Comparison of ENCODE assay signal across 8 cellular contexts in the genomic region with DNA sequence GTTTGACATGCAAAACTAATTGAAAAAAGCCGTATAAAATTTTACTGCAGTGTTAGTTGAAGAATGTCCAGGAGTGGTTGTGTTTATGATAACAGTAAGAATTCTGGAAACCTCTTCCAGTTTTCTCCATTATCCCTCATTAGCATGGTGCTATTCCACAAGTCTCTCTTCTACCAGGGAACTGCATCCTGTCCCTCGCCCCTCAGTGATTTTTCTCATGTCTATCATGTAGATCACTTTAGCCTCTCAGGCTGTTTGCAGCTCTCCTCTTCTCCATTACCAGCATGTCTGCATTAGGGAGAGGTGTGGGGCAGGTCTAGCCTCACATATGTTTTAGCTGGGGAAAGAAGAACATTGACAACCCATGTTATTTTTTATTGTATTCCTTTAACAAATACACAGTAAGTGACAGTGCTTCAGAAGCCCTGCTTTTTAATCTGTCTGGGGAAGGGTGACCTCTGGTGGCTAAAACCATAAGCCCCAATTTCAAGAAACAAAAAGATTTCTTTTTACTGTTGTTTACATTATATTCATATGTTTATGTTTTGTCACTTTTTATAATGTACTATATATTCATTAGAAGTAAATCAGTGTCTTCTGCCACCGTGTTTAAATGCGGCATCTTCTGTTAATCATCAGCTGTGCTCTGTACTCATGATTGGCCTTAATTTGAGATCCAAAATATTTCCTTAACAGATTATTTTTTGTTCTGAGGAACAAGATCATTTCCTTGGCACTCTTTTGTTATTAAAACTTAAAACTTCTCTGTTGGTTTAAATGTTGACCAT.
DNase-seq lines count a peak whose midpoint lies in the region; ATAC-seq, FAIRE-seq and TF ChIP-seq lines count a peak whose summit lies in the region.

No MANE protein-coding gene starts in this region.

- no peaks in the 10 kb centered on the region for H3K9me3 ChIP-seq in MM.1S (replicated peaks; ENCODE audit: insufficient read depth, low read length)
- H3K9me3 ChIP-seq in adrenal gland (replicated peaks in 1 of 3) = no peaks in the 10 kb centered on the region
- no peaks in the 10 kb centered on the region for H3K9me3 ChIP-seq in right atrium auricular region
- no peaks in the 10 kb centered on the region for H3K9me3 ChIP-seq in small intestine (ENCODE audit: control insufficient read depth, low read depth)

- peak; percentile 43 for DNase-seq in activated CD8-positive, alpha-beta memory T cell treated with anti-CD3 and anti-CD28 coated beads, Interleukin-2, amount 10 ng/mL, durations not matched to agents 7 days and 5 days
- no peak for DNase-seq in activated CD8-positive, alpha-beta memory T cell treated with anti-CD3 and anti-CD28 coated beads, Interleukin-2, amount 50 U/mL, for 4 hours
- DNase-seq in MM.1S (peak; percentile 67), adrenal gland (peak in 3 of 7 donors; percentile 46 to 63 (median 50)), right atrium auricular region (ENCODE audit: low spot score) (no peak), small intestine (peak; percentile 44), activated gamma-delta T cell treated with Interleukin-2 at 50 U/mL for 16 hours (no peak)
- DNase-seq in activated T-cell treated with anti-CD3 and anti-CD28 coated beads, Interleukin-2, amount 50 U/mL, for 24 hours = no peak

- TF ChIP-seq CTCF in MM.1S (IDR thresholded peaks at IDR 0.05; ENCODE audit: low read length) = peak; percentile 77
- peak; percentile 69 to 91 (median 81) for TF ChIP-seq CTCF in adrenal gland (IDR thresholded peaks at IDR 0.05)
- peak; percentile 70 to 92 for TF ChIP-seq CTCF in right atrium auricular region (IDR thresholded peaks at IDR 0.05)

- H3K27ac Mint-ChIP-seq in activated CD8-positive, alpha-beta memory T cell treated with anti-CD3 and anti-CD28 coated beads, Interleukin-2, amount 10 ng/mL, durations not matched to agents 7 days and 5 days = no peak overlapping the region
- no peak overlapping the region for H3K27ac Mint-ChIP-seq in activated T-cell treated with anti-CD3 and anti-CD28 coated beads, Interleukin-2, amount 50 U/mL, for 24 hours

- no peak overlapping the region for H2AFZ ChIP-seq in MM.1S (ENCODE audit: low read length)

- intact Hi-C loops in adrenal gland (cut with DNase I) = loop anchor here (10.0 kb wide), 2 partner anchors 354 to 444 kb away; no protein-coding TSS in a partner anchor

- no peaks in the 10 kb centered on the region for H3K9me3 Mint-ChIP-seq in activated CD8-positive, alpha-beta memory T cell treated with anti-CD3 and anti-CD28 coated beads, Interleukin-2, amount 10 ng/mL, durations not matched to agents 7 days and 5 days (ENCODE audit: low read depth)
- H3K9me3 Mint-ChIP-seq in activated T-cell treated with anti-CD3 and anti-CD28 coated beads, Interleukin-2, amount 50 U/mL, for 24 hours = no peaks in the 10 kb centered on the region

- no peaks in the 10 kb centered on the region for H3F3A ChIP-seq in MM.1S (ENCODE audit: insufficient read depth, low read length)

- no peaks in the 10 kb centered on the region for H3K4me1 Mint-ChIP-seq in activated CD8-positive, alpha-beta memory T cell treated with anti-CD3 and anti-CD28 coated beads, Interleukin-2, amount 10 ng/mL, durations not matched to agents 7 days and 5 days
- H3K4me1 Mint-ChIP-seq in activated T-cell treated with anti-CD3 and anti-CD28 coated beads, Interleukin-2, amount 50 U/mL, for 24 hours (ENCODE audit: low read depth) = no peaks in the 10 kb centered on the region

- no peak for TF ChIP-seq POLR2A in adrenal gland (IDR thresholded peaks at IDR 0.05)

- no peak overlapping the region for H3K4me3 Mint-ChIP-seq in activated CD8-positive, alpha-beta memory T cell treated with anti-CD3 and anti-CD28 coated beads, Interleukin-2, amount 10 ng/mL, durations not matched to agents 7 days and 5 days
- no peak overlapping the region for H3K4me3 Mint-ChIP-seq in activated T-cell treated with anti-CD3 and anti-CD28 coated beads, Interleukin-2, amount 50 U/mL, for 24 hours

- no peak overlapping the region for H3K4me2 ChIP-seq in MM.1S (ENCODE audit: low read depth, low read length)

- peaks cover 24% of the 10 kb centered on the region for H3K27me3 Mint-ChIP-seq in activated CD8-positive, alpha-beta memory T cell treated with anti-CD3 and anti-CD28 coated beads, Interleukin-2, amount 10 ng/mL, durations not matched to agents 7 days and 5 days
- peaks cover 3% of the 10 kb centered on the region for H3K27me3 Mint-ChIP-seq in activated T-cell treated with anti-CD3 and anti-CD28 coated beads, Interleukin-2, amount 50 U/mL, for 24 hours

- H3K9ac ChIP-seq in MM.1S (ENCODE audit: low read length) = no peak overlapping the region

- CTCF ChIA-PET in activated CD8-positive, alpha-beta memory T cell treated with anti-CD3 and anti-CD28 coated beads, Interleukin-2, amount 10 ng/mL, durations not matched to agents 7 days and 5 days (lab: Charles Lee) = interaction anchor here (0.7 to 0.8 kb wide), 2 partner anchors 8 to 1548 kb away, joined by 3 read pairs; no protein-coding TSS in a partner anchor

- no peaks in the 10 kb centered on the region for H3K36me3 ChIP-seq in MM.1S (replicated peaks; ENCODE audit: insufficient read depth, low read length)
- no peaks in the 10 kb centered on the region for H3K36me3 ChIP-seq in adrenal gland (replicated peaks in 1 of 2)
- H3K36me3 ChIP-seq in right atrium auricular region = no peaks in the 10 kb centered on the region
- H3K36me3 ChIP-seq in small intestine (ENCODE audit: control insufficient read depth in 2 of 2, insufficient read depth in 2 of 2, low read length in 2 of 2) = no peaks in the 10 kb centered on the region

- no peaks in the 10 kb centered on the region for H4K20me1 ChIP-seq in MM.1S (ENCODE audit: insufficient read depth, low read length)

- H3K27ac ChIP-seq in MM.1S (ENCODE audit: low read length) = no peak overlapping the region
- peak overlapping the region in 1 of 5 donors; percentile 11 for H3K27ac ChIP-seq in adrenal gland
- H3K27ac ChIP-seq in right atrium auricular region = peak overlapping the region in 1 of 2 donors; percentile 8
- H3K27ac ChIP-seq in small intestine (ENCODE audit: low read depth in 1 of 2, low read length in 1 of 2) = no peak overlapping the region

- H3K36me3 Mint-ChIP-seq in activated CD8-positive, alpha-beta memory T cell treated with anti-CD3 and anti-CD28 coated beads, Interleukin-2, amount 10 ng/mL, durations not matched to agents 7 days and 5 days = no peaks in the 10 kb centered on the region
- H3K36me3 Mint-ChIP-seq in activated T-cell treated with anti-CD3 and anti-CD28 coated beads, Interleukin-2, amount 50 U/mL, for 24 hours (ENCODE audit: low read depth) = no peaks in the 10 kb centered on the region

- 47 to 54% (median 52%) methylated on average over 4 of the region's 4 CpGs for WGBS in adrenal gland, 4 donors
- WGBS in small intestine, 3 donors = 39 to 44% (median 44%) methylated on average over 4 of the region's 4 CpGs

- H3K9me2 ChIP-seq in MM.1S (replicated peaks; ENCODE audit: insufficient read depth, low read length) = no peaks in the 10 kb centered on the region

- H3K4me1 ChIP-seq in MM.1S (ENCODE audit: low read length) (no peaks in the 10 kb centered on the region), adrenal gland (replicated peaks in 1 of 2) (peaks cover 0 to 27% of the 10 kb centered on the region in 2 donors), right atrium auricular region (peaks cover 0 to 30% of the 10 kb centered on the region in 2 donors), small intestine (ENCODE audit: control insufficient read depth in 2 of 2, insufficient read depth in 1 of 2, low read depth in 1 of 2, low read length in 1 of 2) (no peaks in the 10 kb centered on the region)

- no peak overlapping the region for H3K4me3 ChIP-seq in MM.1S (ENCODE audit: low read length)
- H3K4me3 ChIP-seq in adrenal gland = no peak overlapping the region
- no peak overlapping the region for H3K4me3 ChIP-seq in right atrium auricular region
- H3K4me3 ChIP-seq in small intestine (ENCODE audit: low read depth in 1 of 2, low read length in 2 of 2) = no peak overlapping the region

- H3K79me2 ChIP-seq in MM.1S (ENCODE audit: low read length) = no peaks in the 10 kb centered on the region

- FAIRE-seq in small intestine (lab: Jason Lieb, UNC) = peak; percentile 73

- H3K27me3 ChIP-seq in MM.1S (replicated peaks; ENCODE audit: insufficient read depth, low read length) (no peaks in the 10 kb centered on the region), adrenal gland (no peaks in the 10 kb centered on the region), right atrium auricular region (no peaks in the 10 kb centered on the region), small intestine (ENCODE audit: control insufficient read depth in 2 of 2, insufficient read depth in 2 of 2, low read length in 2 of 2) (no peaks in the 10 kb centered on the region)

- no peak for ATAC-seq in activated CD8-positive, alpha-beta memory T cell treated with anti-CD3 and anti-CD28 coated beads, Interleukin-2, amount 10 ng/mL, durations not matched to agents 7 days and 5 days

Comparison
In these comparisons a context has a peak if more than half of its experiments do, and no peak if none do; other contexts are left out.
1. DNase-seq: peak in activated CD8-positive, alpha-beta memory T cell treated with anti-CD3 and anti-CD28 coated beads, Interleukin-2, amount 10 ng/mL, durations not matched to agents 7 days and 5 days (single experiment), MM.1S (single experiment) and small intestine (single experiment); none in activated CD8-positive, alpha-beta memory T cell treated with anti-CD3 and anti-CD28 coated beads, Interleukin-2, amount 50 U/mL, for 4 hours (single experiment), right atrium auricular region (single experiment), activated gamma-delta T cell treated with Interleukin-2 at 50 U/mL for 16 hours (single experiment) and activated T-cell treated with anti-CD3 and anti-CD28 coated beads, Interleukin-2, amount 50 U/mL, for 24 hours (single experiment).
2. Peak in every context shown above with its lines, with median percentiles within 50 percentile points of each other: CTCF ChIP-seq.